Comparison of ENCODE assay signal across 22 cellular contexts in genomic region chr1:199287632-199288031, GRCh38.
A peak's percentile ranks its signal among the peaks of the same experiment; 100 is the strongest.
DNase-seq lines count a peak whose midpoint lies in the region; FAIRE-seq and TF ChIP-seq lines count a peak whose summit lies in the region.
"Had no signal": no experiment of that assay in that cellular context is flagged by ENCODE, and none has a peak within 500 bp of the region (broad histone marks: within the 10 kb centered on the region; RNA-seq: fewer than 3 reads in every experiment).

No MANE protein-coding gene starts in this region.

- H3K4me3 Mint-ChIP-seq in astrocyte (ENCODE audit: unreplicated experiment) (no peak overlapping the region), neural crest cell (no peak overlapping the region)
- H3K4me3 Mint-ChIP-seq: memory B cell, naive B cell had no signal

- TF ChIP-seq CTCF in Loucy (conservative IDR thresholded peaks at IDR 0.05; ENCODE audit: low read length) (peak; percentile 37), astrocyte (IDR thresholded peaks at IDR 0.05; ENCODE audit: insufficient read depth, low read depth, low read length) (no peak), neural crest cell (conservative IDR thresholded peaks at IDR 0.05) (peak; percentile 16), coronary artery (IDR thresholded peaks at IDR 0.05) (no peak)

- H3K79me2 ChIP-seq in Loucy (ENCODE audit: insufficient read depth, low read length), result no peaks in the 10 kb centered on the region
- H3K79me2 ChIP-seq in astrocyte (ENCODE audit: insufficient read depth, low read length), result no peaks in the 10 kb centered on the region

- H4K20me1 ChIP-seq in Loucy (ENCODE audit: insufficient read depth, low read length, poor library complexity, severe bottlenecking), result no peaks in the 10 kb centered on the region
- no peaks in the 10 kb centered on the region for H4K20me1 ChIP-seq in astrocyte (ENCODE audit: insufficient read depth, low read length)

- no peaks in the 10 kb centered on the region for H3K9me3 Mint-ChIP-seq in astrocyte (ENCODE audit: unreplicated experiment)
- H3K9me3 Mint-ChIP-seq in neural crest cell, result no peaks in the 10 kb centered on the region
- H3K9me3 Mint-ChIP-seq: memory B cell had no signal

- H3K27me3 ChIP-seq in Loucy (ENCODE audit: insufficient read depth, low read length, poor library complexity, severe bottlenecking) (no peaks in the 10 kb centered on the region), astrocyte (ENCODE audit: insufficient read depth, low read length) (no peaks in the 10 kb centered on the region)
- H3K27me3 ChIP-seq: gastroesophageal sphincter, pancreas, Peyer's patch had no signal

- H3K4me2 ChIP-seq in Loucy (ENCODE audit: low read depth, low read length, poor library complexity, severe bottlenecking), result no peak overlapping the region
- H3K4me2 ChIP-seq in astrocyte (ENCODE audit: low read length), result no peak overlapping the region

- no peaks in the 10 kb centered on the region for H3K9me3 ChIP-seq in Loucy (ENCODE audit: insufficient read depth, low read depth, low read length)
- no peaks in the 10 kb centered on the region for H3K9me3 ChIP-seq in astrocyte (ENCODE audit: insufficient read depth, low read depth, low read length)
- H3K9me3 ChIP-seq: gastroesophageal sphincter, pancreas, Peyer's patch had no signal

- peaks cover 11% of the 10 kb centered on the region for H3K4me1 Mint-ChIP-seq in astrocyte (ENCODE audit: low read depth, unreplicated experiment)
- H3K4me1 Mint-ChIP-seq in neural crest cell, result no peaks in the 10 kb centered on the region
- H3K4me1 Mint-ChIP-seq: memory B cell had no signal

- no peaks in the 10 kb centered on the region for H3K27me3 Mint-ChIP-seq in astrocyte (ENCODE audit: low read depth, unreplicated experiment)
- no peaks in the 10 kb centered on the region for H3K27me3 Mint-ChIP-seq in neural crest cell (ENCODE audit: low read depth)
- H3K27me3 Mint-ChIP-seq: memory B cell, naive B cell had no signal

- H3K36me3 ChIP-seq in Loucy (ENCODE audit: insufficient read depth, low read length) (no peaks in the 10 kb centered on the region), astrocyte (ENCODE audit: insufficient read depth, low read length) (no peaks in the 10 kb centered on the region)
- H3K36me3 ChIP-seq: gastroesophageal sphincter, pancreas, Peyer's patch had no signal

- H2AFZ ChIP-seq in Loucy (ENCODE audit: low read length) (no peak overlapping the region), astrocyte (ENCODE audit: low read depth, low read length) (no peak overlapping the region)

- H3K9ac ChIP-seq in Loucy (ENCODE audit: low read depth, low read length, poor library complexity, severe bottlenecking) (no peak overlapping the region), astrocyte (ENCODE audit: low read length) (no peak overlapping the region)

- H3K27ac ChIP-seq in astrocyte (ENCODE audit: low read depth, low read length) (no peak overlapping the region), coronary artery (no peak overlapping the region)
- H3K27ac ChIP-seq: gastroesophageal sphincter, pancreas, Peyer's patch had no signal

- H3K27ac Mint-ChIP-seq in astrocyte (ENCODE audit: unreplicated experiment) (no peak overlapping the region), neural crest cell (ENCODE audit: unreplicated experiment) (no peak overlapping the region)
- H3K27ac Mint-ChIP-seq: memory B cell had no signal

- H3K9me2 ChIP-seq in Loucy (replicated peaks; ENCODE audit: low read depth, low read length), result no peaks in the 10 kb centered on the region

- H3K4me1 ChIP-seq in Loucy (ENCODE audit: insufficient read depth, low read length, poor library complexity, severe bottlenecking) (peaks cover 25% of the 10 kb centered on the region), astrocyte (ENCODE audit: insufficient read depth, low read length) (no peaks in the 10 kb centered on the region)
- H3K4me1 ChIP-seq: gastroesophageal sphincter, pancreas, Peyer's patch had no signal

- H3F3A ChIP-seq in Loucy (ENCODE audit: low read depth), result no peaks in the 10 kb centered on the region

- DNase-seq in NOMO-1 treated with DMSO at 0.1 percent for 48 hours (lab: John Stamatoyannopoulos, UW; ENCODE audit: unreplicated experiment) (peak; percentile 9), NOMO-1 treated with dmso at 0.1 percent for 144 hours (lab: John Stamatoyannopoulos, UW; ENCODE audit: unreplicated experiment) (no peak), astrocyte (ENCODE audit: low read depth) (no peak), neural crest cell (ENCODE audit: low read depth, low spot score) (no peak), activated gamma-delta T cell (lab: John Stamatoyannopoulos, UW) (no peak), coronary artery (ENCODE audit: low spot score) (no peak), occipital lobe (lab: John Stamatoyannopoulos, UW) (no peak)
- DNase-seq: activated CD4-positive, CD25-positive, alpha-beta regulatory T cell; activated naive CD4-positive, alpha-beta T cell treated with anti-CD3 and anti-CD28 coated beads, Interleukin-2, amount 50 U/mL, for 16 hours; activated T-cell treated with anti-CD3 and anti-CD28 coated beads, Interleukin-2, amount 50 U/mL, for 48 hours; MM.1S; naive B cell; NCI-H1694; NCI-H82; pancreas; Peyer's patch; right cardiac atrium; substantia nigra had no signal

- FAIRE-seq in astrocyte (lab: Jason Lieb, UNC), result peak; percentile 9
- FAIRE-seq: colon, pancreas had no signal

- no peaks in the 10 kb centered on the region for H3K36me3 Mint-ChIP-seq in astrocyte (ENCODE audit: low read depth, unreplicated experiment)
- H3K36me3 Mint-ChIP-seq in neural crest cell (ENCODE audit: low read depth), result no peaks in the 10 kb centered on the region
- H3K36me3 Mint-ChIP-seq: memory B cell had no signal

- H3K4me3 ChIP-seq in Loucy (ENCODE audit: low read length, poor library complexity, severe bottlenecking) (no peak overlapping the region), astrocyte (ENCODE audit: insufficient read depth, low read depth, low read length) (no peak overlapping the region), coronary artery (no peak overlapping the region)
- H3K4me3 ChIP-seq: gastroesophageal sphincter, pancreas, Peyer's patch had no signal

Comparison
In these comparisons a context has a peak if more than half of its experiments do, and no peak if none do; other contexts are left out.
1. CTCF ChIP-seq: peak in Loucy (single experiment) and neural crest cell (single experiment); none in astrocyte (single experiment) and coronary artery (single experiment).